8 cellular contexts compared by ENCODE assay signal in genomic region chr11:118401880-118402590, GRCh38. TPM values are rescaled to one million over a fixed set of nuclear protein-coding genes. Genes with fewer than 3 reads are reported as not detected.
DNase-seq lines count a peak whose midpoint lies in the region; ATAC-seq and TF ChIP-seq lines count a peak whose summit lies in the region.

No MANE protein-coding gene starts in this region.

- peak overlapping the region; percentile 99 to 100 (median 99) for H3K27ac Mint-ChIP-seq in brain

- H3K36me3 Mint-ChIP-seq in brain, result peaks cover 5% of the 10 kb centered on the region

- H3K9me3 ChIP-seq in suprapubic skin, result no peaks in the 10 kb centered on the region

- 3% methylated on average over 22 of the region's 22 CpGs for WGBS in suprapubic skin

- peaks cover 60% of the 10 kb centered on the region for H3K4me1 Mint-ChIP-seq in brain

- no peaks in the 10 kb centered on the region for H3K27me3 ChIP-seq in suprapubic skin

- H3K9me3 Mint-ChIP-seq in brain, result no peaks in the 10 kb centered on the region

- peaks cover 36% of the 10 kb centered on the region for H3K4me1 ChIP-seq in suprapubic skin

- TF ChIP-seq POLR2A in suprapubic skin (IDR thresholded peaks at IDR 0.05), result no peak

- peak overlapping the region; percentile 83 for H3K27ac ChIP-seq in suprapubic skin

- TF ChIP-seq EP300 in suprapubic skin (IDR thresholded peaks at IDR 0.05), result no peak

- TF ChIP-seq CTCF in brain (conservative IDR thresholded peaks at IDR 0.05) (peak in 1 of 2 experiments; percentile 32), suprapubic skin (IDR thresholded peaks at IDR 0.05) (no peak)

- peak overlapping the region; percentile 95 to 99 (median 96) for H3K4me3 Mint-ChIP-seq in brain

- H3K27me3 Mint-ChIP-seq in brain, result peaks cover 9% of the 10 kb centered on the region

- DNase-seq in NCI-H2227 (lab: John Stamatoyannopoulos, UW; ENCODE audit: unreplicated experiment), result peak; percentile 37
- no peak for DNase-seq in NCI-H2227 treated with DMSO at 0.1 percent for 48 hours (lab: John Stamatoyannopoulos, UW)
- DNase-seq in LoVo (ENCODE audit: low spot score), result peak; percentile 24
- peak; percentile 61 for DNase-seq in kidney glomerular epithelial cell (lab: John Stamatoyannopoulos, UW)
- no peak for DNase-seq in suprapubic skin (ENCODE audit: low spot score in 2 of 2)
- DNase-seq in mesenteric fat pad (ENCODE audit: low spot score), result no peak

- H3K4me3 ChIP-seq in suprapubic skin, result peak overlapping the region; percentile 75

- no peak for ATAC-seq in GM21515 (IDR thresholded peaks at IDR 0.05; ENCODE audit: unreplicated experiment)

- peaks cover 22% of the 10 kb centered on the region for H3K36me3 ChIP-seq in suprapubic skin

RNA-seq across cellular contexts. Expression of gene ATP5MG, which starts 0.6 kb away (rescaled TPM):
- 385 TPM for polyA plus RNA-seq in brain (ENCODE audit: insufficient read depth, low read depth, low replicate concordance)
- total RNA-seq in suprapubic skin (10 to 100 TPM; 26.6 to 70.0 (median 49.7) TPM), mesenteric fat pad (182 TPM)

RNA-seq across cellular contexts. Expression of gene KMT2A, which starts 34.3 kb away (rescaled TPM):
- 35.4 TPM for polyA plus RNA-seq in brain (ENCODE audit: insufficient read depth, low read depth, low replicate concordance)
- total RNA-seq in suprapubic skin (100 to 1,000 TPM in 1 of 4 donors, 10 to 100 TPM in 3; 61.8 to 150 (median 80.1) TPM), mesenteric fat pad (43.6 TPM)

RNA-seq across cellular contexts. Expression of gene UBE4A, which starts 42.6 kb away (rescaled TPM):
- polyA plus RNA-seq in brain (ENCODE audit: insufficient read depth, low read depth, low replicate concordance), result 24.3 TPM
- total RNA-seq in suprapubic skin (10 to 100 TPM; 37.0 to 81.8 (median 50.4) TPM), mesenteric fat pad (39.3 TPM)

RNA-seq across cellular contexts. Expression of gene CD3G, which starts 57.9 kb away (rescaled TPM):
- polyA plus RNA-seq in brain (ENCODE audit: insufficient read depth, low read depth, low replicate concordance), result not detected
- total RNA-seq in suprapubic skin (1 to 10 TPM in 1 of 4 donors, under 1 TPM in 1, not detected in 2; 0.73 to 1.2 TPM), mesenteric fat pad (1.1 TPM)

RNA-seq across cellular contexts. Expression of gene CD3D, which starts 59.5 kb away (rescaled TPM):
- polyA plus RNA-seq in brain (ENCODE audit: insufficient read depth, low read depth, low replicate concordance), result not detected
- 1 to 10 TPM in 2 of 4 donors, not detected in 2; 1.8 to 4.4 TPM for total RNA-seq in suprapubic skin
- 1.3 TPM for total RNA-seq in mesenteric fat pad

Comparison
In these comparisons a context has a peak if more than half of its experiments do, and no peak if none do; other contexts are left out.
1. DNase-seq: peak in NCI-H2227 (single experiment), LoVo (single experiment) and kidney glomerular epithelial cell (single experiment); none in NCI-H2227 treated with DMSO at 0.1 percent for 48 hours (single experiment), suprapubic skin (0 of 2) and mesenteric fat pad (single experiment).